In genomic region chr11:35969089-35970046, GRCh38 we compare ENCODE assay signal across 16 cellular contexts. TPM values are rescaled to one million over a fixed set of nuclear protein-coding genes. Genes with fewer than 3 reads are reported as not detected.
DNase-seq lines count a peak whose midpoint lies in the region; ATAC-seq and TF ChIP-seq lines count a peak whose summit lies in the region.
"Had no signal": no experiment of that assay in that cellular context is flagged by ENCODE, and none has a peak within 500 bp of the region (broad histone marks: within the 10 kb centered on the region; RNA-seq: fewer than 3 reads in every experiment).

No MANE protein-coding gene starts in this region.

- ATAC-seq in left cardiac atrium (no peak), GM21367 (IDR thresholded peaks at IDR 0.05; ENCODE audit: unreplicated experiment) (no peak)
- ATAC-seq: heart right ventricle, Panc1 had no signal

- H3K4me3 Mint-ChIP-seq in glutamatergic neuron (ENCODE audit: unreplicated experiment), result peak overlapping the region; percentile 77
- H3K4me3 Mint-ChIP-seq: activated naive CD8-positive, alpha-beta T cell treated with anti-CD3 and anti-CD28 coated beads for 36 hours had no signal

- peaks cover 15% of the 10 kb centered on the region for H3K9me3 Mint-ChIP-seq in glutamatergic neuron (ENCODE audit: unreplicated experiment)

- TF ChIP-seq CTCF in glutamatergic neuron (IDR thresholded peaks at IDR 0.05; ENCODE audit: partially characterized antibody, unreplicated experiment), result no peak

- peaks cover 9% of the 10 kb centered on the region for H3K36me3 Mint-ChIP-seq in glutamatergic neuron (ENCODE audit: unreplicated experiment)
- H3K36me3 Mint-ChIP-seq: activated naive CD8-positive, alpha-beta T cell treated with anti-CD3 and anti-CD28 coated beads for 36 hours had no signal

- intact Hi-C loops in left cardiac atrium (cut with DNase I), result no loop called here

- peaks cover 53% of the 10 kb centered on the region for H3K4me1 Mint-ChIP-seq in glutamatergic neuron (ENCODE audit: low read depth, unreplicated experiment)

- peak overlapping the region; percentile 97 for H3K27ac Mint-ChIP-seq in glutamatergic neuron (ENCODE audit: unreplicated experiment)
- H3K27ac Mint-ChIP-seq: activated naive CD8-positive, alpha-beta T cell treated with anti-CD3 and anti-CD28 coated beads for 36 hours had no signal

- H3K27me3 Mint-ChIP-seq in glutamatergic neuron (ENCODE audit: unreplicated experiment), result peaks cover 5% of the 10 kb centered on the region

- DNase-seq in NCI-H2029 (lab: John Stamatoyannopoulos, UW), result peak; percentile 52
- DNase-seq in NCI-H2029 treated with DMSO at 0.1 percent for 48 hours (lab: John Stamatoyannopoulos, UW), result no peak
- DNase-seq in NCI-H524 treated with DMSO at 0.1 percent for 48 hours (lab: John Stamatoyannopoulos, UW), result peak; percentile 84
- peak; percentile 54 for DNase-seq in glutamatergic neuron
- peak; percentile 21 for DNase-seq in stromal cell of bone marrow (ENCODE audit: low read depth)
- no peak for DNase-seq in left cardiac atrium
- no peak for DNase-seq in activated effector memory CD4-positive, alpha-beta T cell treated with Interleukin-2 at 50 U/mL for 16 hours
- DNase-seq: activated CD4-positive, alpha-beta T cell treated with anti-CD3 and anti-CD28 coated beads for 1 hour; activated naive CD8-positive, alpha-beta T cell treated with anti-CD3 and anti-CD28 coated beads for 36 hours; DMS153; erythroblast; heart right ventricle; Kasumi-1; NCI-H2107 had no signal

RNA-seq across cellular contexts. Expression of gene LDLRAD3, which starts 25.5 kb away (rescaled TPM):
- total RNA-seq in glutamatergic neuron (ENCODE audit: unreplicated experiment), result 59.9 TPM
- total RNA-seq in left cardiac atrium, result 10 to 100 TPM in 1 of 2 donors, 1 to 10 TPM in 1; 4.7 to 10.8 TPM

Comparison
In these comparisons a context has a peak if more than half of its experiments do, and no peak if none do; other contexts are left out.
1. DNase-seq: peak in NCI-H2029 (single experiment), NCI-H524 treated with DMSO at 0.1 percent for 48 hours (single experiment), glutamatergic neuron (single experiment) and stromal cell of bone marrow (single experiment); none in NCI-H2029 treated with DMSO at 0.1 percent for 48 hours (single experiment), left cardiac atrium (single experiment) and activated effector memory CD4-positive, alpha-beta T cell treated with Interleukin-2 at 50 U/mL for 16 hours (single experiment).